ENCODE assay signal across 1 cellular context in the genomic region with DNA sequence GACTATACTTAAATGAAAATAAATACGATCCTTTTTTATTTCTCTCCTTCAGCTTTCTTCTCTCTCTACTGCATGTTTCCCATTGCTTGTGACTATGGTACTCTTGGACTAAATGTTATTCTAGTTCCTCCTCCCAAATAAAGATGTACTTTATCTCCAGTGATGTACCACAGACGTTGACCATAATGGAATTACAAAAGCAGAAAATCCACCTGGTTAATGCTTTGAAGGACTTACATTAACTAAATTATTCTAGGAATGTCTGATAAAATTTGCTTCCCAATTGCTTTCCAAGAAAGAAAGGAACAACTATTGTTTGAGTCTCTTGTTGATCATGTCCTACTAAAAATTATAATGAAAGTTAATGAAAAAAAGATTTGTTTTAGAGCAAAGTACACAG.
TF ChIP-seq lines count a peak whose summit lies in the region.

No MANE protein-coding gene starts in this region.

TF ChIP-seq in GM23338, 12 proteins besides CTCF, POLR2A, EP300 and RAD21 (continued from another document):
- TF ChIP-seq, protein P1, sequence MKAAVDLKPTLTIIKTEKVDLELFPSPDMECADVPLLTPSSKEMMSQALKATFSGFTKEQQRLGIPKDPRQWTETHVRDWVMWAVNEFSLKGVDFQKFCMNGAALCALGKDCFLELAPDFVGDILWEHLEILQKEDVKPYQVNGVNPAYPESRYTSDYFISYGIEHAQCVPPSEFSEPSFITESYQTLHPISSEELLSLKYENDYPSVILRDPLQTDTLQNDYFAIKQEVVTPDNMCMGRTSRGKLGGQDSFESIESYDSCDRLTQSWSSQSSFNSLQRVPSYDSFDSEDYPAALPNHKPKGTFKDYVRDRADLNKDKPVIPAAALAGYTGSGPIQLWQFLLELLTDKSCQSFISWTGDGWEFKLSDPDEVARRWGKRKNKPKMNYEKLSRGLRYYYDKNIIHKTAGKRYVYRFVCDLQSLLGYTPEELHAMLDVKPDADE (IDR thresholded peaks at IDR 0.05) = no peak
- no peak for TF ChIP-seq EZH2phosphoT487 (IDR thresholded peaks at IDR 0.05; ENCODE audit: unreplicated experiment)
- TF ChIP-seq JUNB (IDR thresholded peaks at IDR 0.05; ENCODE audit: unreplicated experiment) = no peak
- TF ChIP-seq, protein P2, sequence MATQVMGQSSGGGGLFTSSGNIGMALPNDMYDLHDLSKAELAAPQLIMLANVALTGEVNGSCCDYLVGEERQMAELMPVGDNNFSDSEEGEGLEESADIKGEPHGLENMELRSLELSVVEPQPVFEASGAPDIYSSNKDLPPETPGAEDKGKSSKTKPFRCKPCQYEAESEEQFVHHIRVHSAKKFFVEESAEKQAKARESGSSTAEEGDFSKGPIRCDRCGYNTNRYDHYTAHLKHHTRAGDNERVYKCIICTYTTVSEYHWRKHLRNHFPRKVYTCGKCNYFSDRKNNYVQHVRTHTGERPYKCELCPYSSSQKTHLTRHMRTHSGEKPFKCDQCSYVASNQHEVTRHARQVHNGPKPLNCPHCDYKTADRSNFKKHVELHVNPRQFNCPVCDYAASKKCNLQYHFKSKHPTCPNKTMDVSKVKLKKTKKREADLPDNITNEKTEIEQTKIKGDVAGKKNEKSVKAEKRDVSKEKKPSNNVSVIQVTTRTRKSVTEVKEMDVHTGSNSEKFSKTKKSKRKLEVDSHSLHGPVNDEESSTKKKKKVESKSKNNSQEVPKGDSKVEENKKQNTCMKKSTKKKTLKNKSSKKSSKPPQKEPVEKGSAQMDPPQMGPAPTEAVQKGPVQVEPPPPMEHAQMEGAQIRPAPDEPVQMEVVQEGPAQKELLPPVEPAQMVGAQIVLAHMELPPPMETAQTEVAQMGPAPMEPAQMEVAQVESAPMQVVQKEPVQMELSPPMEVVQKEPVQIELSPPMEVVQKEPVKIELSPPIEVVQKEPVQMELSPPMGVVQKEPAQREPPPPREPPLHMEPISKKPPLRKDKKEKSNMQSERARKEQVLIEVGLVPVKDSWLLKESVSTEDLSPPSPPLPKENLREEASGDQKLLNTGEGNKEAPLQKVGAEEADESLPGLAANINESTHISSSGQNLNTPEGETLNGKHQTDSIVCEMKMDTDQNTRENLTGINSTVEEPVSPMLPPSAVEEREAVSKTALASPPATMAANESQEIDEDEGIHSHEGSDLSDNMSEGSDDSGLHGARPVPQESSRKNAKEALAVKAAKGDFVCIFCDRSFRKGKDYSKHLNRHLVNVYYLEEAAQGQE (IDR thresholded peaks at IDR 0.05; ENCODE audit: unreplicated experiment) = no peak
- TF ChIP-seq ZNF331 (CRISPR knock-in tag; IDR thresholded peaks at IDR 0.05; ENCODE audit: low read depth) = no peak
- TF ChIP-seq CREB1 (CRISPR knock-in tag; IDR thresholded peaks at IDR 0.05; ENCODE audit: low read depth) = no peak
- TF ChIP-seq STAT1 (IDR thresholded peaks at IDR 0.05; ENCODE audit: unreplicated experiment) = no peak
